ENCODE assay signal across 11 cellular contexts in the genomic region with DNA sequence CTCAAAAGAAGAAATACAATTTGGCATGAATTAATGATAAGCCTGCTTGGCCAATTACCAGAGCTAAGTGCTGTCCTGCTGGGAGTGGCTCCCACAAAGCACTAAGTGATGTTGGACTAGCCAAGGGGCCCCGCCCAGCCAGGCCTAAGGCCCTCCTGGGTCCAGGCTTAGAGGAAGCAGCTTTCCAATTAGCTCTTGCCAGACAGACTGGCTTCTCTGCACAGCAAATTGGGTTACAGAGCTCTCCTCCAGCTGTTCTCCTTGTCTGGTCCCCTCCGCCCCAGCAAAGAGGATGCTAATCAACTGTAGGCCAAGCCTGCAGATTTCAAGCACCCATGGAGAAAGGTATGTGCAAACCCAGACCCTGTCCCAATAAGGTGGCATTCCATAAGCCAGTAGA.
"Had no signal": no experiment of that assay in that cellular context is flagged by ENCODE, and none has a peak within 500 bp of the region (broad histone marks: within the 10 kb centered on the region; RNA-seq: fewer than 3 reads in every experiment).

No MANE protein-coding gene starts in this region.

- DNase-seq: activated gamma-delta T cell; activated T-cell treated with anti-CD3 and anti-CD28 coated beads, Interleukin-2, amount 50 U/mL, for 4 hours; cerebellar nuclear complex had no signal

- H3K4me3 ChIP-seq: lower lobe of right lung, stomach, thoracic aorta had no signal

- H3K4me1 ChIP-seq: parathyroid adenoma, stomach had no signal

- H3K9me3 ChIP-seq: lower lobe of right lung, stomach, thoracic aorta had no signal

- H3K4me3 Mint-ChIP-seq: activated CD4-positive, alpha-beta memory T cell treated with anti-CD3 and anti-CD28 coated beads for 36 hours; activated naive CD8-positive, alpha-beta T cell; activated T-cell treated with anti-CD3 and anti-CD28 coated beads, Interleukin-2, amount 50 U/mL, for 4 hours; dendritic cell treated with granulocyte-macrophage colony-stimulating factor and Interleukin-4, amounts not matched to agents 40 ng/mL and 50 ng/mL, for 4 days had no signal

- H3K36me3 ChIP-seq: brain microvascular endothelial cell, lower lobe of right lung, stomach, thoracic aorta had no signal

- H3K27ac Mint-ChIP-seq: activated CD4-positive, alpha-beta memory T cell treated with anti-CD3 and anti-CD28 coated beads for 36 hours; activated naive CD8-positive, alpha-beta T cell; dendritic cell treated with granulocyte-macrophage colony-stimulating factor and Interleukin-4, amounts not matched to agents 40 ng/mL and 50 ng/mL, for 4 days had no signal

- H3K27me3 ChIP-seq: brain microvascular endothelial cell had no signal

- H3K36me3 Mint-ChIP-seq: activated CD4-positive, alpha-beta memory T cell treated with anti-CD3 and anti-CD28 coated beads for 36 hours; activated naive CD8-positive, alpha-beta T cell had no signal

- H3K9me3 Mint-ChIP-seq: activated CD4-positive, alpha-beta memory T cell treated with anti-CD3 and anti-CD28 coated beads for 36 hours; activated T-cell treated with anti-CD3 and anti-CD28 coated beads, Interleukin-2, amount 50 U/mL, for 4 hours; dendritic cell treated with granulocyte-macrophage colony-stimulating factor and Interleukin-4, amounts not matched to agents 40 ng/mL and 50 ng/mL, for 4 days had no signal
